Comparison of ENCODE assay signal across 9 cellular contexts in genomic region chr4:8880851-8881250, GRCh38. TPM values are rescaled to one million over a fixed set of nuclear protein-coding genes. Genes with fewer than 3 reads are reported as not detected.
"Had no signal": no experiment of that assay in that cellular context is flagged by ENCODE, and none has a peak within 500 bp of the region (broad histone marks: within the 10 kb centered on the region; RNA-seq: fewer than 3 reads in every experiment).

No MANE protein-coding gene starts in this region.

- H3K4me3 ChIP-seq: GM12878 had no signal

- FAIRE-seq: G401.6, GM12878, GM12891, GM12892, GM18507, GM19239 had no signal

- ATAC-seq: GM12878 had no signal

- DNase-seq: GDM1, GF-D8 had no signal

RNA-seq across cellular contexts. Expression of gene HMX1, which starts 9.2 kb away (rescaled TPM):
- total RNA-seq: G401, GM12878 had no signal
- polyA plus RNA-seq: GM12878 had no signal
